In genomic region chr3:49901351-49902339, GRCh38 we compare ENCODE assay signal across 1 cellular context.
TF ChIP-seq lines count a peak whose summit lies in the region.

No MANE protein-coding gene starts in this region.

TF ChIP-seq in K562, 482 proteins besides CTCF, POLR2A, EP300 and RAD21:
- TF ChIP-seq ZNF740 (CRISPR knock-in tag; IDR thresholded peaks at IDR 0.05): 0 out of 2 replicates have a peak, but pooled peaks have one; percentile 24
- no peak for TF ChIP-seq ZNF740 (tag; IDR thresholded peaks at IDR 0.05)
- TF ChIP-seq TAL1 (IDR thresholded peaks at IDR 0.05): no peak
